In genomic region chr13:110832531-110832930, GRCh38 we compare ENCODE assay signal across 7 cellular contexts.
"Had no signal": no experiment of that assay in that cellular context is flagged by ENCODE, and none has a peak within 500 bp of the region (broad histone marks: within the 10 kb centered on the region; RNA-seq: fewer than 3 reads in every experiment).

No MANE protein-coding gene starts in this region.

- DNase-seq: GM23248, GOT3, H7, HCEC 1CT, IMR-90, KG1 had no signal

- ATAC-seq: K562 had no signal

- H3K27ac ChIP-seq: GM23248 had no signal

- H3K4me3 ChIP-seq: GM23248, K562 had no signal
